In genomic region chr10:11087372-11087771, GRCh38 we compare ENCODE assay signal across 22 cellular contexts.
DNase-seq lines count a peak whose midpoint lies in the region; ATAC-seq and TF ChIP-seq lines count a peak whose summit lies in the region.
"Had no signal": no experiment of that assay in that cellular context is flagged by ENCODE, and none has a peak within 500 bp of the region (broad histone marks: within the 10 kb centered on the region; RNA-seq: fewer than 3 reads in every experiment).

No MANE protein-coding gene starts in this region.

- H3K36me3 Mint-ChIP-seq in CD8-positive, alpha-beta memory T cell: no peaks in the 10 kb centered on the region
- H3K36me3 Mint-ChIP-seq: CD14-positive monocyte had no signal

- H3K27ac ChIP-seq in cardiac muscle cell: peak overlapping the region; percentile 89
- H3K27ac ChIP-seq in neural cell (ENCODE audit: low read length): peak overlapping the region; percentile 72
- no peak overlapping the region for H3K27ac ChIP-seq in CD8-positive, alpha-beta memory T cell (ENCODE audit: low read depth, low read length)
- H3K27ac ChIP-seq: A549; BLaER1 treated with 17β-estradiol and CSF1 and Interleukin-3, amounts not matched to agents 10 nM and 100 nM; GM23248 had no signal

- H3K4me1 ChIP-seq in cardiac muscle cell (ENCODE audit: low read depth): peaks cover 33% of the 10 kb centered on the region
- H3K4me1 ChIP-seq in CD8-positive, alpha-beta memory T cell (ENCODE audit: insufficient read depth, low read length): peaks cover 11% of the 10 kb centered on the region
- H3K4me1 ChIP-seq: A549; BE2C; BLaER1 treated with 17β-estradiol and CSF1 and Interleukin-3, amounts not matched to agents 10 nM and 100 nM had no signal

- peak overlapping the region; percentile 27 for H3K9ac ChIP-seq in neural cell (ENCODE audit: low read length)
- H3K9ac ChIP-seq: BLaER1 treated with 17β-estradiol and CSF1 and Interleukin-3, amounts not matched to agents 10 nM and 100 nM; GM23248 had no signal

- peak in 1 of 2 donors; percentile 54 for DNase-seq in cardiac muscle cell (ENCODE audit: low read depth in 1 of 2, low spot score in 1 of 2)
- no peak for DNase-seq in Right ventricle myocardium inferior (ENCODE audit: missing footprints)
- peak; percentile 32 for DNase-seq in left ventricle myocardium superior
- no peak for DNase-seq in CD8-positive, alpha-beta memory T cell
- DNase-seq: 8988T; ACHN; AML-193; BE2C; Calu3; CD4-positive, alpha-beta T cell; COR-L47; DMS53; DMS79 treated with DMSO at 0.1 percent for 48 hours; GF-D8; GM23248; H7; HCEC 1CT had no signal

- CTCF ChIA-PET in CD8-positive, alpha-beta memory T cell (lab: Charles Lee): no interaction called here

- ATAC-seq in Right ventricle myocardium inferior (no peak), left ventricle myocardium superior (peak; percentile 31), GM21723 (IDR thresholded peaks at IDR 0.05; ENCODE audit: unreplicated experiment) (no peak)
- ATAC-seq: A549 had no signal

- peaks cover 2 to 6% of the 10 kb centered on the region in 2 donors for H3K27me3 Mint-ChIP-seq in CD8-positive, alpha-beta memory T cell
- H3K27me3 Mint-ChIP-seq: CD4-positive, alpha-beta T cell had no signal

- H3K4me1 Mint-ChIP-seq in CD8-positive, alpha-beta memory T cell: peaks cover 0 to 6% (median 2%) of the 10 kb centered on the region in 3 donors
- H3K4me1 Mint-ChIP-seq: CD14-positive monocyte had no signal

- no peak for TF ChIP-seq RAD21 in neural cell (conservative IDR thresholded peaks at IDR 0.05)

- H4K20me1 ChIP-seq in neural cell (ENCODE audit: insufficient read depth): no peaks in the 10 kb centered on the region
- H4K20me1 ChIP-seq: BLaER1 treated with 17β-estradiol and CSF1 and Interleukin-3, amounts not matched to agents 10 nM and 100 nM had no signal

- H3K9me2 ChIP-seq in neural cell (ENCODE audit: insufficient read depth, low read length): no peaks in the 10 kb centered on the region

- H3K4me2 ChIP-seq in neural cell (ENCODE audit: low read length): no peak overlapping the region
- H3K4me2 ChIP-seq: A549; BLaER1 treated with 17β-estradiol and CSF1 and Interleukin-3, amounts not matched to agents 10 nM and 100 nM had no signal

- intact Hi-C loops in Right ventricle myocardium inferior (cut with DNase I): loop anchor here (5.0 kb wide), 1 partner anchor 55 kb away; no protein-coding TSS in a partner anchor
- intact Hi-C loops in left ventricle myocardium superior (cut with micrococcal nuclease): no loop called here

- H2AFZ ChIP-seq in neural cell (ENCODE audit: low read depth, low read length): no peak overlapping the region
- H2AFZ ChIP-seq: GM23248 had no signal

- TF ChIP-seq EP300 in neural cell (conservative IDR thresholded peaks at IDR 0.05; ENCODE audit: poor library complexity, severe bottlenecking): peak; percentile 96

- no peaks in the 10 kb centered on the region for H3F3A ChIP-seq in neural cell (ENCODE audit: insufficient read depth, low read length, poor library complexity, severe bottlenecking)

- H3K27me3 ChIP-seq in cardiac muscle cell: no peaks in the 10 kb centered on the region
- no peaks in the 10 kb centered on the region for H3K27me3 ChIP-seq in neural cell (ENCODE audit: insufficient read depth, low read depth, low read length)
- H3K27me3 ChIP-seq in CD8-positive, alpha-beta memory T cell (ENCODE audit: insufficient read depth, low read length, poor library complexity, severe bottlenecking): no peaks in the 10 kb centered on the region
- H3K27me3 ChIP-seq: BE2C; BLaER1 treated with 17β-estradiol and CSF1 and Interleukin-3, amounts not matched to agents 10 nM and 100 nM had no signal

- TF ChIP-seq CTCF in cardiac muscle cell (IDR thresholded peaks at IDR 0.05; ENCODE audit: low read depth, low read length) (no peak), neural cell (IDR thresholded peaks at IDR 0.05; ENCODE audit: poor library complexity, severe bottlenecking) (no peak)

- no peak overlapping the region for H3K4me3 Mint-ChIP-seq in CD8-positive, alpha-beta memory T cell
- H3K4me3 Mint-ChIP-seq: CD14-positive monocyte; CD4-positive, alpha-beta T cell had no signal

- H3K4me3 ChIP-seq in cardiac muscle cell (no peak overlapping the region), neural cell (ENCODE audit: low read length) (peak overlapping the region; percentile 47)
- no peak overlapping the region for H3K4me3 ChIP-seq in CD8-positive, alpha-beta memory T cell (ENCODE audit: low read length)
- H3K4me3 ChIP-seq: A549; BLaER1 treated with 17β-estradiol and CSF1 and Interleukin-3, amounts not matched to agents 10 nM and 100 nM; GM23248 had no signal

- H3K9me3 ChIP-seq in cardiac muscle cell (ENCODE audit: low read depth): no peaks in the 10 kb centered on the region
- H3K9me3 ChIP-seq in neural cell (ENCODE audit: low read length): no peaks in the 10 kb centered on the region
- H3K9me3 ChIP-seq in CD8-positive, alpha-beta memory T cell (ENCODE audit: low read length): no peaks in the 10 kb centered on the region
- H3K9me3 ChIP-seq: A549; BE2C; BLaER1 treated with 17β-estradiol and CSF1 and Interleukin-3, amounts not matched to agents 10 nM and 100 nM had no signal

- no peaks in the 10 kb centered on the region for H3K9me3 Mint-ChIP-seq in CD8-positive, alpha-beta memory T cell
- H3K9me3 Mint-ChIP-seq: CD4-positive, alpha-beta T cell had no signal

- peaks cover 25% of the 10 kb centered on the region for H3K79me2 ChIP-seq in neural cell (replicated peaks; ENCODE audit: insufficient read depth, low read length)

- POLR2A ChIA-PET in CD8-positive, alpha-beta memory T cell (lab: Charles Lee): no interaction called here

- H3K36me3 ChIP-seq in cardiac muscle cell: no peaks in the 10 kb centered on the region
- no peaks in the 10 kb centered on the region for H3K36me3 ChIP-seq in neural cell (ENCODE audit: insufficient read depth, low read length)
- no peaks in the 10 kb centered on the region for H3K36me3 ChIP-seq in CD8-positive, alpha-beta memory T cell (ENCODE audit: insufficient read depth, low read length)
- H3K36me3 ChIP-seq: BE2C; BLaER1 treated with 17β-estradiol and CSF1 and Interleukin-3, amounts not matched to agents 10 nM and 100 nM had no signal

- H3K27ac Mint-ChIP-seq in CD8-positive, alpha-beta memory T cell: no peak overlapping the region
- H3K27ac Mint-ChIP-seq: CD14-positive monocyte; CD4-positive, alpha-beta T cell had no signal

TF ChIP-seq in neural cell, 6 proteins besides CTCF, POLR2A, EP300 and RAD21:
- TF ChIP-seq SMC3 (conservative IDR thresholded peaks at IDR 0.05; ENCODE audit: poor library complexity) (peak; percentile 24), EZH2 (IDR thresholded peaks at IDR 0.05; ENCODE audit: borderline replicate concordance, insufficient read depth, low read length, poor library complexity, severe bottlenecking) (no peak), POLR2AphosphoS5 (IDR thresholded peaks at IDR 0.05) (peak; percentile 81)
